In genomic region chr4:170202721-170203120, GRCh38 we compare ENCODE assay signal across 19 cellular contexts.
A peak's percentile ranks its signal among the peaks of the same experiment; 100 is the strongest.
DNase-seq lines count a peak whose midpoint lies in the region; ATAC-seq and TF ChIP-seq lines count a peak whose summit lies in the region.
"Had no signal": no experiment of that assay in that cellular context is flagged by ENCODE, and none has a peak within 500 bp of the region (broad histone marks: within the 10 kb centered on the region; RNA-seq: fewer than 3 reads in every experiment).

No MANE protein-coding gene starts in this region.

- H3K27ac ChIP-seq in BLaER1 (peak overlapping the region; percentile 29; the same call in 1 of the 2 replicates), Karpas-422 (ENCODE audit: low read length) (no peak overlapping the region), neural progenitor cell (no peak overlapping the region), MM.1S (ENCODE audit: low read length) (no peak overlapping the region)

- H3K36me3 ChIP-seq in BLaER1 = no peaks in the 10 kb centered on the region
- no peaks in the 10 kb centered on the region for H3K36me3 ChIP-seq in Karpas-422 (ENCODE audit: insufficient read depth, low read length)
- H3K36me3 ChIP-seq in neural progenitor cell = no peaks in the 10 kb centered on the region
- no peaks in the 10 kb centered on the region for H3K36me3 ChIP-seq in MM.1S (replicated peaks; ENCODE audit: insufficient read depth, low read length)

- H3K9me2 ChIP-seq in Karpas-422 (replicated peaks; ENCODE audit: insufficient read depth, low read length) (no peaks in the 10 kb centered on the region), MM.1S (replicated peaks; ENCODE audit: insufficient read depth, low read length) (no peaks in the 10 kb centered on the region)

- no peak overlapping the region for H3K4me2 ChIP-seq in BLaER1
- no peak overlapping the region for H3K4me2 ChIP-seq in Karpas-422 (ENCODE audit: low read depth, low read length, poor library complexity, severe bottlenecking)
- no peak overlapping the region for H3K4me2 ChIP-seq in neural progenitor cell
- H3K4me2 ChIP-seq in MM.1S (ENCODE audit: low read depth, low read length) = no peak overlapping the region

- no peaks in the 10 kb centered on the region for H3K36me3 Mint-ChIP-seq in neural progenitor cell
- H3K36me3 Mint-ChIP-seq: activated naive CD8-positive, alpha-beta T cell treated with anti-CD3 and anti-CD28 coated beads, Interleukin-2, amount 10 ng/mL, durations not matched to agents 7 days and 5 days; CD14-positive monocyte; type B pancreatic cell had no signal

- no peaks in the 10 kb centered on the region for H4K20me1 ChIP-seq in BLaER1
- no peaks in the 10 kb centered on the region for H4K20me1 ChIP-seq in Karpas-422 (ENCODE audit: insufficient read depth, low read depth, low read length)
- no peaks in the 10 kb centered on the region for H4K20me1 ChIP-seq in neural progenitor cell (ENCODE audit: low read depth)
- no peaks in the 10 kb centered on the region for H4K20me1 ChIP-seq in MM.1S (ENCODE audit: insufficient read depth, low read length)

- H3K4me1 ChIP-seq in BLaER1 = no peaks in the 10 kb centered on the region; the same call in 1 of the 2 replicates
- no peaks in the 10 kb centered on the region for H3K4me1 ChIP-seq in Karpas-422 (ENCODE audit: low read length)
- no peaks in the 10 kb centered on the region for H3K4me1 ChIP-seq in neural progenitor cell
- no peaks in the 10 kb centered on the region for H3K4me1 ChIP-seq in MM.1S (ENCODE audit: low read length)

- H3K9ac ChIP-seq in BLaER1 (no peak overlapping the region), Karpas-422 (ENCODE audit: low read length) (no peak overlapping the region), neural progenitor cell (no peak overlapping the region), MM.1S (ENCODE audit: low read length) (no peak overlapping the region)

- DNase-seq in Karpas-422 (peak; percentile 41), SKM-1 treated with dmso at 0.1 percent for 144 hours (lab: John Stamatoyannopoulos, UW; ENCODE audit: unreplicated experiment) (peak; percentile 89), neural progenitor cell (ENCODE audit: low spot score) (no peak), mesenteric fat pad (ENCODE audit: low spot score) (no peak), MM.1S (no peak), NCI-H345 treated with DMSO at 0.1 percent for 48 hours (lab: John Stamatoyannopoulos, UW; ENCODE audit: unreplicated experiment) (no peak)
- DNase-seq: activated CD4-positive, alpha-beta T cell treated with anti-CD3 and anti-CD28 coated beads, Interleukin-2, amount 50 U/mL, for 4 hours; activated naive CD8-positive, alpha-beta T cell treated with anti-CD3 and anti-CD28 coated beads, Interleukin-2, amount 10 ng/mL, durations not matched to agents 7 days and 5 days; activated T-cell treated with anti-CD3 and anti-CD28 coated beads, Interleukin-2, amount 50 U/mL, for 72 hours; mesenchymal stem cell; NCI-H1436; NCI-H446 had no signal

- peaks cover 21% of the 10 kb centered on the region for H3K9me3 ChIP-seq in BLaER1
- H3K9me3 ChIP-seq in Karpas-422 (ENCODE audit: low read length) = no peaks in the 10 kb centered on the region
- H3K9me3 ChIP-seq in neural progenitor cell (ENCODE audit: low read depth) = no peaks in the 10 kb centered on the region
- H3K9me3 ChIP-seq in MM.1S (replicated peaks; ENCODE audit: insufficient read depth, low read length) = no peaks in the 10 kb centered on the region

- no peaks in the 10 kb centered on the region for H3K4me1 Mint-ChIP-seq in neural progenitor cell
- H3K4me1 Mint-ChIP-seq: activated naive CD8-positive, alpha-beta T cell treated with anti-CD3 and anti-CD28 coated beads, Interleukin-2, amount 10 ng/mL, durations not matched to agents 7 days and 5 days; CD14-positive monocyte; nephron had no signal

- H2AFZ ChIP-seq in Karpas-422 (ENCODE audit: low read length) = no peak overlapping the region
- H2AFZ ChIP-seq in neural progenitor cell (replicated peaks) = no peak overlapping the region
- H2AFZ ChIP-seq in MM.1S (ENCODE audit: low read length) = no peak overlapping the region

- no peaks in the 10 kb centered on the region for H3K27me3 ChIP-seq in BLaER1
- no peaks in the 10 kb centered on the region for H3K27me3 ChIP-seq in Karpas-422 (ENCODE audit: low read length)
- H3K27me3 ChIP-seq in neural progenitor cell = no peaks in the 10 kb centered on the region
- H3K27me3 ChIP-seq in MM.1S (replicated peaks; ENCODE audit: insufficient read depth, low read length) = no peaks in the 10 kb centered on the region

- no peaks in the 10 kb centered on the region for H3K27me3 Mint-ChIP-seq in neural progenitor cell (ENCODE audit: insufficient read depth, low read depth)
- H3K27me3 Mint-ChIP-seq: activated naive CD8-positive, alpha-beta T cell treated with anti-CD3 and anti-CD28 coated beads, Interleukin-2, amount 10 ng/mL, durations not matched to agents 7 days and 5 days; type B pancreatic cell had no signal

- H3K79me2 ChIP-seq in Karpas-422 (ENCODE audit: low read length) = no peaks in the 10 kb centered on the region
- H3K79me2 ChIP-seq in neural progenitor cell (ENCODE audit: low read depth) = no peaks in the 10 kb centered on the region
- H3K79me2 ChIP-seq in MM.1S (ENCODE audit: low read length) = no peaks in the 10 kb centered on the region

- ATAC-seq in HG02610 (IDR thresholded peaks at IDR 0.05; ENCODE audit: unreplicated experiment) = peak; percentile 72
- ATAC-seq: activated T-cell treated with anti-CD3 and anti-CD28 coated beads, Interleukin-2, amount 50 U/mL, for 72 hours; K562 had no signal

- H3F3A ChIP-seq in neural progenitor cell (ENCODE audit: low read depth) (no peaks in the 10 kb centered on the region), MM.1S (ENCODE audit: insufficient read depth, low read length) (no peaks in the 10 kb centered on the region)

- no peak overlapping the region for H3K27ac Mint-ChIP-seq in neural progenitor cell
- H3K27ac Mint-ChIP-seq: activated naive CD8-positive, alpha-beta T cell treated with anti-CD3 and anti-CD28 coated beads, Interleukin-2, amount 10 ng/mL, durations not matched to agents 7 days and 5 days; activated T-cell treated with anti-CD3 and anti-CD28 coated beads, Interleukin-2, amount 50 U/mL, for 72 hours; nephron; stimulated activated naive CD8-positive, alpha-beta T cell treated with anti-CD3 and anti-CD28 coated beads, Interleukin-15, Interleukin-2, amounts not matched to agents 100 ng/mL and 50 ng/mL, for 24 hours; type B pancreatic cell had no signal

- no peak overlapping the region for H3K4me3 Mint-ChIP-seq in neural progenitor cell
- H3K4me3 Mint-ChIP-seq: activated naive CD8-positive, alpha-beta T cell treated with anti-CD3 and anti-CD28 coated beads, Interleukin-2, amount 10 ng/mL, durations not matched to agents 7 days and 5 days; activated T-cell treated with anti-CD3 and anti-CD28 coated beads, Interleukin-2, amount 50 U/mL, for 72 hours; CD14-positive monocyte; nephron; stimulated activated naive CD8-positive, alpha-beta T cell treated with anti-CD3 and anti-CD28 coated beads, Interleukin-15, Interleukin-2, amounts not matched to agents 100 ng/mL and 50 ng/mL, for 24 hours; type B pancreatic cell had no signal

- H3K4me3 ChIP-seq in BLaER1 = no peak overlapping the region
- no peak overlapping the region for H3K4me3 ChIP-seq in Karpas-422 (ENCODE audit: low read length)
- no peak overlapping the region for H3K4me3 ChIP-seq in neural progenitor cell
- H3K4me3 ChIP-seq in MM.1S (ENCODE audit: low read length) = no peak overlapping the region
- H3K4me3 ChIP-seq: K562 had no signal

- no peaks in the 10 kb centered on the region for H3K9me3 Mint-ChIP-seq in neural progenitor cell

- no peak for TF ChIP-seq CTCF in neural progenitor cell (IDR thresholded peaks at IDR 0.05)
- no peak for TF ChIP-seq CTCF in MM.1S (IDR thresholded peaks at IDR 0.05; ENCODE audit: low read length)

Comparison
In these comparisons a context has a peak if more than half of its experiments do, and no peak if none do; other contexts are left out.
1. DNase-seq: peak in Karpas-422 (single experiment) and SKM-1 treated with dmso at 0.1 percent for 144 hours (single experiment); none in neural progenitor cell (single experiment), mesenteric fat pad (single experiment), MM.1S (single experiment) and NCI-H345 treated with DMSO at 0.1 percent for 48 hours (single experiment).